Comparison of ENCODE assay signal across 26 cellular contexts in genomic region chr4:6937201-6937600, GRCh38. TPM values are rescaled to one million over a fixed set of nuclear protein-coding genes. Genes with fewer than 3 reads are reported as not detected.
DNase-seq lines count a peak whose midpoint lies in the region; ATAC-seq and TF ChIP-seq lines count a peak whose summit lies in the region.
"Had no signal": no experiment of that assay in that cellular context is flagged by ENCODE, and none has a peak within 500 bp of the region (broad histone marks: within the 10 kb centered on the region; RNA-seq: fewer than 3 reads in every experiment).

No MANE protein-coding gene starts in this region.

- no peaks in the 10 kb centered on the region for H3K9me2 ChIP-seq in DOHH2 (replicated peaks; ENCODE audit: control insufficient read depth, low read length)

- TF ChIP-seq CTCF in DOHH2 (IDR thresholded peaks at IDR 0.05; ENCODE audit: low read depth, low read length, poor library complexity, severe bottlenecking): no peak
- no peak for TF ChIP-seq CTCF in neutrophil (IDR thresholded peaks at IDR 0.05)
- TF ChIP-seq CTCF in coronary artery (IDR thresholded peaks at IDR 0.05): no peak

- no peak for ATAC-seq in HG03045 (IDR thresholded peaks at IDR 0.05; ENCODE audit: unreplicated experiment)
- ATAC-seq: left ventricle myocardium superior had no signal

- intact Hi-C loops in activated CD4-positive, alpha-beta T cell treated with anti-CD3 and anti-CD28 coated beads, Interleukin-2, amount 10 ng/mL, durations not matched to agents 24 days and 14 days (cut with micrococcal nuclease): no loop called here
- intact Hi-C loops in dendritic cell treated with granulocyte-macrophage colony-stimulating factor and Interleukin-4, amounts not matched to agents 40 ng/mL and 50 ng/mL, for 4 days (cut with micrococcal nuclease): no loop called here

- H3K36me3 ChIP-seq in DOHH2 (ENCODE audit: control insufficient read depth, low read length): peaks cover 44% of the 10 kb centered on the region
- peaks cover 23% of the 10 kb centered on the region for H3K36me3 ChIP-seq in neutrophil
- H3K36me3 ChIP-seq: WERI-Rb-1 had no signal

- H3K36me3 Mint-ChIP-seq in activated CD4-positive, alpha-beta T cell treated with anti-CD3 and anti-CD28 coated beads, Interleukin-2, amount 10 ng/mL, durations not matched to agents 7 days and 5 days (ENCODE audit: low read depth): peaks cover 38% of the 10 kb centered on the region
- peaks cover 24% of the 10 kb centered on the region for H3K36me3 Mint-ChIP-seq in activated CD4-positive, alpha-beta T cell treated with anti-CD3 and anti-CD28 coated beads, Interleukin-2, amount 10 ng/mL, durations not matched to agents 24 days and 14 days (ENCODE audit: low read depth)
- H3K36me3 Mint-ChIP-seq in dendritic cell treated with granulocyte-macrophage colony-stimulating factor and Interleukin-4, amounts not matched to agents 40 ng/mL and 50 ng/mL, for 4 days (ENCODE audit: low read depth): peaks cover 81% of the 10 kb centered on the region

- H3K27ac ChIP-seq in DOHH2 (ENCODE audit: low read depth, low read length) (no peak overlapping the region), neutrophil (peak overlapping the region; percentile 98), coronary artery (peak overlapping the region in 1 of 2 donors; percentile 82)
- H3K27ac ChIP-seq: WERI-Rb-1 had no signal

- H3K9me3 ChIP-seq in DOHH2 (ENCODE audit: control insufficient read depth, insufficient read depth, low read length): no peaks in the 10 kb centered on the region
- no peaks in the 10 kb centered on the region for H3K9me3 ChIP-seq in neutrophil
- H3K9me3 ChIP-seq: Peyer's patch, upper lobe of left lung had no signal

- H3K79me2 ChIP-seq in DOHH2 (ENCODE audit: control insufficient read depth, low read length): peaks cover 89% of the 10 kb centered on the region

- peaks cover 53% of the 10 kb centered on the region for H3K4me1 ChIP-seq in DOHH2 (ENCODE audit: control insufficient read depth, low read length)
- H3K4me1 ChIP-seq in neutrophil (ENCODE audit: control insufficient read depth in 1 of 2, insufficient read depth in 1 of 2, low read depth in 1 of 2, low read length in 1 of 2): peaks cover 63 to 64% of the 10 kb centered on the region in 2 experiments

- H3F3A ChIP-seq in DOHH2 (ENCODE audit: control insufficient read depth, insufficient read depth): peaks cover 9% of the 10 kb centered on the region

- peaks cover 54% of the 10 kb centered on the region for H3K4me1 Mint-ChIP-seq in activated CD4-positive, alpha-beta T cell treated with anti-CD3 and anti-CD28 coated beads, Interleukin-2, amount 10 ng/mL, durations not matched to agents 7 days and 5 days
- peaks cover 35% of the 10 kb centered on the region for H3K4me1 Mint-ChIP-seq in activated CD4-positive, alpha-beta T cell treated with anti-CD3 and anti-CD28 coated beads, Interleukin-2, amount 10 ng/mL, durations not matched to agents 24 days and 14 days
- H3K4me1 Mint-ChIP-seq in dendritic cell treated with granulocyte-macrophage colony-stimulating factor and Interleukin-4, amounts not matched to agents 40 ng/mL and 50 ng/mL, for 4 days (ENCODE audit: low read depth): peaks cover 91% of the 10 kb centered on the region

- 0 out of 2 replicates have a peak overlapping the region, but pooled peaks have one; percentile 56 for H3K4me2 ChIP-seq in DOHH2 (ENCODE audit: low read length)

- H3K9me3 Mint-ChIP-seq in activated CD4-positive, alpha-beta T cell treated with anti-CD3 and anti-CD28 coated beads, Interleukin-2, amount 10 ng/mL, durations not matched to agents 7 days and 5 days: peaks cover 2% of the 10 kb centered on the region
- no peaks in the 10 kb centered on the region for H3K9me3 Mint-ChIP-seq in activated CD4-positive, alpha-beta T cell treated with anti-CD3 and anti-CD28 coated beads, Interleukin-2, amount 10 ng/mL, durations not matched to agents 24 days and 14 days
- H3K9me3 Mint-ChIP-seq in dendritic cell treated with granulocyte-macrophage colony-stimulating factor and Interleukin-4, amounts not matched to agents 40 ng/mL and 50 ng/mL, for 4 days: no peaks in the 10 kb centered on the region
- H3K9me3 Mint-ChIP-seq: activated naive CD4-positive, alpha-beta T cell treated with anti-CD3 and anti-CD28 coated beads for 36 hours; T-helper 2 cell treated with Interferon-gamma antibody and Interleukin-4, amounts not matched to agents 5 μg/mL and 100 μg/mL, for 36 hours had no signal

- H3K4me3 ChIP-seq in DOHH2 (ENCODE audit: low read length) (no peak overlapping the region), neutrophil (ENCODE audit: low read depth in 1 of 2, low read length in 1 of 2) (no peak overlapping the region), coronary artery (no peak overlapping the region)
- H3K4me3 ChIP-seq: Peyer's patch, upper lobe of left lung had no signal

- no peak for DNase-seq in activated CD4-positive, alpha-beta T cell treated with anti-CD3 and anti-CD28 coated beads, Interleukin-2, amount 10 ng/mL, durations not matched to agents 7 days and 5 days
- DNase-seq in activated CD4-positive, alpha-beta T cell treated with anti-CD3 and anti-CD28 coated beads, Interleukin-2, amount 10 ng/mL, durations not matched to agents 24 days and 14 days: no peak
- no peak for DNase-seq in coronary artery (ENCODE audit: low spot score)
- no peak for DNase-seq in NCI-H187 treated with DMSO at 0.1 percent for 48 hours (lab: John Stamatoyannopoulos, UW)
- DNase-seq: 8988T; activated CD4-positive, alpha-beta T cell treated with anti-CD3 and anti-CD28 coated beads, Interleukin-2, amount 50 U/mL, for 4 hours; activated naive CD4-positive, alpha-beta T cell treated with anti-CD3 and anti-CD28 coated beads for 36 hours; central memory CD4-positive, alpha-beta T cell; DMS 273 treated with DMSO at 0.1 percent for 48 hours; erythroblast; foreskin fibroblast; GOT3; left ventricle myocardium superior; NCI-H1417 treated with DMSO at 0.1 percent for 48 hours; NCI-H524 treated with DMSO at 0.1 percent for 48 hours; Peyer's patch; small intestine; stimulated activated CD4-positive, alpha-beta T cell treated with anti-CD3 and anti-CD28 coated beads, Interleukin-2, amount 100 ng/mL, for 48 hours; upper lobe of left lung; WERI-Rb-1 had no signal

- POLR2A ChIA-PET in activated CD4-positive, alpha-beta T cell treated with anti-CD3 and anti-CD28 coated beads, Interleukin-2, amount 10 ng/mL, durations not matched to agents 7 days and 5 days (lab: Charles Lee): no interaction called here

- CTCF ChIA-PET in activated CD4-positive, alpha-beta T cell treated with anti-CD3 and anti-CD28 coated beads, Interleukin-2, amount 10 ng/mL, durations not matched to agents 7 days and 5 days (lab: Charles Lee): no interaction called here

- no peak overlapping the region for H3K4me3 Mint-ChIP-seq in activated CD4-positive, alpha-beta T cell treated with anti-CD3 and anti-CD28 coated beads, Interleukin-2, amount 10 ng/mL, durations not matched to agents 7 days and 5 days
- H3K4me3 Mint-ChIP-seq in activated CD4-positive, alpha-beta T cell treated with anti-CD3 and anti-CD28 coated beads, Interleukin-2, amount 10 ng/mL, durations not matched to agents 24 days and 14 days: no peak overlapping the region
- H3K4me3 Mint-ChIP-seq in dendritic cell treated with granulocyte-macrophage colony-stimulating factor and Interleukin-4, amounts not matched to agents 40 ng/mL and 50 ng/mL, for 4 days: no peak overlapping the region
- H3K4me3 Mint-ChIP-seq: activated naive CD4-positive, alpha-beta T cell treated with anti-CD3 and anti-CD28 coated beads for 36 hours; T-helper 2 cell treated with Interferon-gamma antibody and Interleukin-4, amounts not matched to agents 5 μg/mL and 100 μg/mL, for 36 hours had no signal

- peak overlapping the region; percentile 43 for H3K27ac Mint-ChIP-seq in activated CD4-positive, alpha-beta T cell treated with anti-CD3 and anti-CD28 coated beads, Interleukin-2, amount 10 ng/mL, durations not matched to agents 7 days and 5 days
- H3K27ac Mint-ChIP-seq in activated CD4-positive, alpha-beta T cell treated with anti-CD3 and anti-CD28 coated beads, Interleukin-2, amount 10 ng/mL, durations not matched to agents 24 days and 14 days: no peak overlapping the region
- H3K27ac Mint-ChIP-seq in dendritic cell treated with granulocyte-macrophage colony-stimulating factor and Interleukin-4, amounts not matched to agents 40 ng/mL and 50 ng/mL, for 4 days: peak overlapping the region; percentile 94
- H3K27ac Mint-ChIP-seq: activated naive CD4-positive, alpha-beta T cell treated with anti-CD3 and anti-CD28 coated beads for 36 hours; IgD-negative memory B cell; T-helper 2 cell treated with Interferon-gamma antibody and Interleukin-4, amounts not matched to agents 5 μg/mL and 100 μg/mL, for 36 hours had no signal

- H4K20me1 ChIP-seq in DOHH2 (ENCODE audit: control insufficient read depth, insufficient read depth, low read depth, low read length): peaks cover 26% of the 10 kb centered on the region

- no peaks in the 10 kb centered on the region for H3K27me3 ChIP-seq in DOHH2 (ENCODE audit: control insufficient read depth, low read length)
- H3K27me3 ChIP-seq in neutrophil: no peaks in the 10 kb centered on the region
- H3K27me3 ChIP-seq: Peyer's patch, upper lobe of left lung had no signal

- H3K27me3 Mint-ChIP-seq in activated CD4-positive, alpha-beta T cell treated with anti-CD3 and anti-CD28 coated beads, Interleukin-2, amount 10 ng/mL, durations not matched to agents 7 days and 5 days: no peaks in the 10 kb centered on the region
- no peaks in the 10 kb centered on the region for H3K27me3 Mint-ChIP-seq in activated CD4-positive, alpha-beta T cell treated with anti-CD3 and anti-CD28 coated beads, Interleukin-2, amount 10 ng/mL, durations not matched to agents 24 days and 14 days
- H3K27me3 Mint-ChIP-seq in dendritic cell treated with granulocyte-macrophage colony-stimulating factor and Interleukin-4, amounts not matched to agents 40 ng/mL and 50 ng/mL, for 4 days: no peaks in the 10 kb centered on the region
- H3K27me3 Mint-ChIP-seq: IgD-negative memory B cell had no signal

RNA-seq across cellular contexts. Expression of gene TBC1D14, which starts 27.6 kb away (rescaled TPM):
- total RNA-seq in activated CD4-positive, alpha-beta T cell treated with anti-CD3 and anti-CD28 coated beads, Interleukin-2, amount 10 ng/mL, durations not matched to agents 7 days and 5 days: 10 to 100 TPM; 50.1 to 50.2 TPM
- total RNA-seq in activated CD4-positive, alpha-beta T cell treated with anti-CD3 and anti-CD28 coated beads, Interleukin-2, amount 10 ng/mL, durations not matched to agents 24 days and 14 days: 47.2 and 47.3 TPM in 2 replicates
